12 cellular contexts compared by ENCODE assay signal in genomic region chr11:120142701-120143100, GRCh38. TPM values are rescaled to one million over a fixed set of nuclear protein-coding genes. Genes with fewer than 3 reads are reported as not detected.
DNase-seq lines count a peak whose midpoint lies in the region; ATAC-seq, FAIRE-seq and TF ChIP-seq lines count a peak whose summit lies in the region.
"Not testable (repeated sequence)": the region's sequence is repeated elsewhere in the genome, so short reads cannot be mapped to it uniquely, and the experiment has no call there.
"Had no signal": no experiment of that assay in that cellular context is flagged by ENCODE, and none has a peak within 500 bp of the region (broad histone marks: within the 10 kb centered on the region; RNA-seq: fewer than 3 reads in every experiment).

No MANE protein-coding gene starts in this region.

- not testable (repeated sequence) for BruUV-seq in K562 (replicated peaks; lab: Mats Ljungman, UMichigan)

- H3K36me3 Mint-ChIP-seq in natural killer cell, type B pancreatic cell: not testable (repeated sequence)

- not testable (repeated sequence) for H3K9me3 ChIP-seq in K562 (replicated peaks; ENCODE audit: control insufficient read depth, insufficient read depth, low read depth, low read length); esophagus squamous epithelium

- in situ Hi-C loops in K562 (cut with MboI): not testable (repeated sequence)

- not testable (repeated sequence) for H3K36me3 ChIP-seq in K562 (ENCODE audit: control insufficient read depth, insufficient read depth, low read length); esophagus squamous epithelium

- FAIRE-seq in GM12892 (lab: Jason Lieb, UNC): peak; percentile 51
- FAIRE-seq in K562 (lab: Jason Lieb, UNC): peak; percentile 15

- H3K4me1 Mint-ChIP-seq in natural killer cell; type B pancreatic cell (ENCODE audit: unreplicated experiment): not testable (repeated sequence)

- TF ChIP-seq POLR2A in GM12892 (IDR thresholded peaks at IDR 0.05; ENCODE audit: low read depth, low read length); K562 (conservative IDR thresholded peaks at IDR 0.05); esophagus squamous epithelium (IDR thresholded peaks at IDR 0.05): not testable (repeated sequence)

- H3K27me3 Mint-ChIP-seq in natural killer cell (ENCODE audit: low read depth in 2 of 2) (peaks cover 21 to 25% of the 10 kb centered on the region in 2 donors), type B pancreatic cell (peaks cover 19% of the 10 kb centered on the region)

- H3K27ac ChIP-seq in K562 (ENCODE audit: extremely low read depth, low read depth, low read length): not testable (repeated sequence)
- peak overlapping the region in 3 of 4 donors; percentile 22 to 94 (median 81) for H3K27ac ChIP-seq in esophagus squamous epithelium

- not testable (repeated sequence) for H3K9me3 Mint-ChIP-seq in natural killer cell, type B pancreatic cell

- not testable (repeated sequence) for DNase-seq in GM12892 (ENCODE audit: insufficient read length); K562 (ENCODE audit: extremely low read depth in 1 of 4, low spot score in 3 of 4); esophagus squamous epithelium (lab: John Stamatoyannopoulos, UW)
- peak; percentile 23 for DNase-seq in activated CD8-positive, alpha-beta memory T cell treated with anti-CD3 and anti-CD28 coated beads, Interleukin-2, amount 50 U/mL, for 48 hours
- DNase-seq in natural killer cell (peak; percentile 2), type B pancreatic cell (ENCODE audit: extremely low spot score, unreplicated experiment) (peak; percentile 24)

- not testable (repeated sequence) for ATAC-seq in K562, natural killer cell

- H3K4me1 ChIP-seq in K562 (replicated peaks in 1 of 2; ENCODE audit: control insufficient read depth in 2 of 2, insufficient read depth in 2 of 2, low read length in 2 of 2): not testable (repeated sequence)
- H3K4me1 ChIP-seq in esophagus squamous epithelium: peaks cover 28 to 89% (median 30%) of the 10 kb centered on the region in 3 donors

- H3K79me2 ChIP-seq in K562 (ENCODE audit: control insufficient read depth, insufficient read depth, low read length): not testable (repeated sequence)

- H3K9ac ChIP-seq in K562 (ENCODE audit: insufficient read depth in 1 of 2, low read depth in 2 of 2, low read length in 2 of 2): not testable (repeated sequence)

- H3K4me3 ChIP-seq in K562, esophagus squamous epithelium: not testable (repeated sequence)

- peaks cover 11% of the 10 kb centered on the region; the same call in 1 of the 2 replicates for H4K20me1 ChIP-seq in K562 (replicated peaks; ENCODE audit: control insufficient read depth, insufficient read depth, low read length)

- WGBS in K562 (ENCODE audit: insufficient coverage, low coverage, missing lambda C conversion rate): 3% methylated on average over 7 of the region's 7 CpGs
- 89 to 94% methylated on average over 7 of the region's 7 CpGs for WGBS in esophagus squamous epithelium, 2 donors

- H3K27me3 ChIP-seq in K562 (ENCODE audit: control insufficient read depth in 2 of 2, insufficient read depth in 2 of 2, low read length in 2 of 2) (peaks cover 1 to 62% of the 10 kb centered on the region in 2 experiments), esophagus squamous epithelium (peaks cover 0 to 39% (median 0%) of the 10 kb centered on the region in 4 donors)

- not testable (repeated sequence) for TF ChIP-seq RAD21 in K562 (CRISPR knock-in tag; conservative IDR thresholded peaks at IDR 0.05 in 1 of 2, IDR thresholded peaks at IDR 0.05 in 1 of 2)

- not testable (repeated sequence) for H3K27ac Mint-ChIP-seq in natural killer cell
- peak overlapping the region; percentile 90 for H3K27ac Mint-ChIP-seq in type B pancreatic cell

- POLR2A ChIA-PET in K562 (lab: Yijun Ruan, JAX): not testable (repeated sequence)

- H3K4me2 ChIP-seq in K562 (ENCODE audit: insufficient read depth, low read length): not testable (repeated sequence)

- TF ChIP-seq CTCF in K562 (IDR thresholded peaks at IDR 0.05 in 2 of 3, conservative IDR thresholded peaks at IDR 0.05 in 1 of 3; ENCODE audit: insufficient read depth in 2 of 3, low read depth in 1 of 3, low read length in 3 of 3); esophagus squamous epithelium (IDR thresholded peaks at IDR 0.05); natural killer cell (IDR thresholded peaks at IDR 0.05); type B pancreatic cell (conservative IDR thresholded peaks at IDR 0.05): not testable (repeated sequence)

- H3K9me1 ChIP-seq in K562 (ENCODE audit: control insufficient read depth, insufficient read depth, low read length): not testable (repeated sequence)

- H2AFZ ChIP-seq in K562 (ENCODE audit: low read depth, low read length): not testable (repeated sequence)

- TF ChIP-seq EP300 in K562 (IDR thresholded peaks at IDR 0.05; ENCODE audit: low read length): not testable (repeated sequence)

- CTCF ChIA-PET in K562 (lab: Yijun Ruan, JAX; ENCODE audit: low intra/inter-chr PET ratio): not testable (repeated sequence)

- not testable (repeated sequence) for H3K4me3 Mint-ChIP-seq in natural killer cell, type B pancreatic cell

- intact Hi-C loops in K562 (cut with micrococcal nuclease); esophagus squamous epithelium (cut with DNase I); natural killer cell (cut with micrococcal nuclease): not testable (repeated sequence)

RNA-seq across cellular contexts. Expression of gene TRIM29, which starts 4.8 kb away (rescaled TPM):
- polyA plus RNA-seq in GM12892 (2012; ENCODE audit: missing spikeins): 0.95 TPM
- total RNA-seq in K562 (2011; cell fraction: chromatin; rRNA removed; ENCODE audit: low replicate concordance): 0.21 TPM in 1 of 2 replicates, not detected in the other
- not detected in 2 replicates for total RNA-seq in K562 (2011; cell fraction: nucleolus; rRNA removed)
- total RNA-seq in K562 (2011; cell fraction: nucleoplasm; rRNA removed): 0.76 TPM in 1 of 2 replicates, not detected in the other
- total RNA-seq in K562 (2014; rRNA removed): 0.16 TPM in 1 of 2 replicates, not detected in the other
- total RNA-seq in K562 (2014; rRNA removed; fragmentation: Illumina TruSeq; extraction: Trizol): 0.15 and 0.41 TPM in 2 replicates
- total RNA-seq in K562 (2015; rRNA removed; fragmentation: Illumina TruSeq; extraction: Trizol): 0.19 TPM in 1 of 2 replicates, not detected in the other
- total RNA-seq in K562 (2021): 0.31 and 1.4 TPM in 2 replicates
- polyA plus RNA-seq in K562 (2011; rRNA removed): 0.19 and 0.65 TPM in 2 replicates
- 0.28 and 0.75 TPM in 2 replicates for polyA plus RNA-seq in K562 (2011; cell fraction: cytosol; rRNA removed)
- polyA plus RNA-seq in K562 (2011; cell fraction: nucleus; rRNA removed): 0.34 TPM in 1 of 2 replicates, not detected in the other
- polyA plus RNA-seq in K562 (2012): 0.39 and 0.87 TPM in 2 replicates
- 0.74 and 0.75 TPM in 2 replicates for polyA plus RNA-seq in K562 (2014; fragmentation: Illumina TruSeq; extraction: Trizol)
- under 1 TPM; 0.41 to 0.42 TPM for polyA plus RNA-seq in K562 (2014; fragmentation: Nextera tagmentation; extraction: Ambion mirVana)
- polyA plus RNA-seq in K562 (2014; rRNA removed): 0.08 and 0.93 TPM in 2 replicates
- 0.36 and 0.63 TPM in 2 replicates for polyA minus RNA-seq in K562 (2011; rRNA and poly(A)+ RNA removed)
- 0.95 and 2.9 TPM in 2 replicates for polyA minus RNA-seq in K562 (2011; cell fraction: cytosol; rRNA and poly(A)+ RNA removed)
- polyA minus RNA-seq in K562 (2011; cell fraction: nucleus; rRNA and poly(A)+ RNA removed): 0.22 and 0.27 TPM in 2 replicates
- total RNA-seq in esophagus squamous epithelium: 1,000 to 10,000 TPM in 1 of 4 donors, 100 to 1,000 TPM in 3; 691 to 1,472 (median 816) TPM
- not detected for total RNA-seq in natural killer cell
- 56.7 and 207 TPM in 2 replicates for total RNA-seq in type B pancreatic cell (ENCODE audit: low replicate concordance)
- total RNA-seq: A673; CD4-positive, alpha-beta memory T cell; CD4-positive, CD25-positive, alpha-beta regulatory T cell; CD8-positive, alpha-beta memory T cell; G401 had no signal
- polyA plus RNA-seq: CD14-positive monocyte; CD4-positive, alpha-beta memory T cell; CD4-positive, CD25-positive, alpha-beta regulatory T cell; CD8-positive, alpha-beta memory T cell had no signal

Comparison
In these comparisons a context has a peak if more than half of its experiments do, and no peak if none do; other contexts are left out.
1. RNA of gene TRIM29, which starts 4.8 kb away (total RNA-seq): 691 to 1,472 TPM in esophagus squamous epithelium and 56.7 to 207 TPM in type B pancreatic cell; 0.15 to 1.4 TPM in K562 and not detected in natural killer cell; every median in the first group is over 10 times any median in the second.